Comparison of ENCODE assay signal across 16 cellular contexts in genomic region chr17:7848665-7849184, GRCh38.
"Had no signal": no experiment of that assay in that cellular context is flagged by ENCODE, and none has a peak within 500 bp of the region (broad histone marks: within the 10 kb centered on the region; RNA-seq: fewer than 3 reads in every experiment).

No MANE protein-coding gene starts in this region.

- DNase-seq: activated CD4-positive, CD25-positive, alpha-beta regulatory T cell; activated CD8-positive, alpha-beta memory T cell treated with anti-CD3 and anti-CD28 coated beads for 24 hours; activated gamma-delta T cell; activated naive CD8-positive, alpha-beta T cell treated with anti-CD3 and anti-CD28 coated beads for 36 hours; amygdala; caudate nucleus; colonic mucosa; islet precursor cell; stimulated activated CD4-positive, alpha-beta T cell treated with anti-CD3 and anti-CD28 coated beads, Interleukin-4, amount 100 ng/mL, for 1 hour; stimulated activated naive CD4-positive, alpha-beta T cell had no signal

- H3K27ac Mint-ChIP-seq: activated CD4-positive, alpha-beta T cell treated with anti-CD3 and anti-CD28 coated beads, Interleukin-2, amount 10 ng/mL, durations not matched to agents 24 days and 14 days had no signal

- H3K36me3 ChIP-seq: uterus had no signal

- H3K27me3 ChIP-seq: body of pancreas, colonic mucosa, tibial artery, uterus had no signal

- FAIRE-seq: endometrium had no signal

- H3K9me3 ChIP-seq: body of pancreas, colonic mucosa, tibial artery, uterus had no signal

- ATAC-seq: body of pancreas had no signal

- H3K27ac ChIP-seq: body of pancreas, colonic mucosa, tibial artery, uterus had no signal

- H3K4me3 ChIP-seq: body of pancreas, colonic mucosa, lung, tibial artery, uterus had no signal

- H3K27me3 Mint-ChIP-seq: activated CD4-positive, alpha-beta T cell treated with anti-CD3 and anti-CD28 coated beads, Interleukin-2, amount 10 ng/mL, durations not matched to agents 24 days and 14 days; activated naive CD8-positive, alpha-beta T cell treated with anti-CD3 and anti-CD28 coated beads for 36 hours had no signal
